Comparison of ENCODE assay signal across 7 cellular contexts in genomic region chr7:111537134-111537533, GRCh38.
"Had no signal": no experiment of that assay in that cellular context is flagged by ENCODE, and none has a peak within 500 bp of the region (broad histone marks: within the 10 kb centered on the region; RNA-seq: fewer than 3 reads in every experiment).

No MANE protein-coding gene starts in this region.

- DNase-seq: GDM1, GF-D8 had no signal

- H3K4me3 ChIP-seq: GM12878 had no signal

- ATAC-seq: GM12878 had no signal

- FAIRE-seq: GM12878, GM12891, GM12892, GM18507, GM19239 had no signal
